ENCODE assay signal across 14 cellular contexts in the genomic region with DNA sequence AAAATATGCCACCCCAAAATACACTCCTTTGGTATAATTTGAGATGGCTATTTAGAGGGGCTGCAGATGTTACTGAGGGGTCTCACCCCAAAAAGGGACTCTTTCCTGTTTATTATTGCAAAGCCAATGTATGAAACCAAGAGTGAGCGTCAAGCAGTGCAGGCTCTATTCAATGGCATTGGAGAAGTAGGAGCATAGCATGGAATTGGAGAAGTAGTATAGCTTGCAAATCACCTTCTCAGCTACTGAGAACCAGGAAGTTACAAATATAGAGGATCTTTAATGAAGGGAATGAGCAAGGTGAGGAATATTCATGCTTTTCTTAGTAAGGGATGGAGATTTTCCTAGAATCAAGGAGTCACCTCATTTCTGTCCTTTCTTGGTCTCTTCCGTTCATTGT. TPM values are rescaled to one million over a fixed set of nuclear protein-coding genes. Genes with fewer than 3 reads are reported as not detected.
"Had no signal": no experiment of that assay in that cellular context is flagged by ENCODE, and none has a peak within 500 bp of the region (broad histone marks: within the 10 kb centered on the region; RNA-seq: fewer than 3 reads in every experiment).

No MANE protein-coding gene starts in this region.

RNA-seq across cellular contexts. Expression of gene PPIAL4A, which starts 47.4 kb away (rescaled TPM):
- total RNA-seq: stomach, subcutaneous adipose tissue, suprapubic skin, temporal lobe, testis, thoracic aorta, thyroid gland, tibial nerve, transverse colon, upper lobe of left lung, ureter, urinary bladder, uterus, vagina had no signal
- polyA plus RNA-seq: stomach, urinary bladder had no signal
